In the genomic region with DNA sequence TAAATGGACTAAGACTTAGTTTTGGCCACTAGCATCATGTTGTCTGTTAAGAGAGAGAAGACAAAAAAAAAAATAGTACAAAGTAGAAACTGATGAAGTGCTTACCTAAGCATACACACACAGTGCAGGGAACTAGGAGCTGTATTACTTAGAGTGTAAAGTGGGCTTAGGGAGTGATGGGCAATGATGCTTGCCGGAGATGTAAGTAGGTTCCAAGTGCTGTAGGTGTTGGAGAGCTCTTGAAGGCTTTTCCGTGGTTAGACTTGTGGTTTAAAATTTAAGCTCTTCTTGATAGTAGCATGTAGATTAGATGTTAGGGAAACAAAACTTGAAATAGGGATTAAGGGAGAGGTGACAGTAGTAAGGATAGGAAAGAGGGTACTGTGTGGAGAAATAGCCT, we compare ENCODE assay signal across 8 cellular contexts. TPM values are rescaled to one million over a fixed set of nuclear protein-coding genes. Genes with fewer than 3 reads are reported as not detected.
DNase-seq lines count a peak whose midpoint lies in the region; ATAC-seq and TF ChIP-seq lines count a peak whose summit lies in the region.

No MANE protein-coding gene starts in this region.

- H3K4me1 ChIP-seq in lower lobe of right lung, result peaks cover 37% of the 10 kb centered on the region

- peak; percentile 28 for DNase-seq in ELR (ENCODE audit: low read depth)
- peak; percentile 66 to 87 for DNase-seq in NCI-H187 (lab: John Stamatoyannopoulos, UW)
- no peak for DNase-seq in astrocyte of the cerebellum (ENCODE audit: low read depth)
- DNase-seq in lower lobe of right lung, result no peak
- DNase-seq in DMS153 treated with DMSO at 0.1 percent for 48 hours (lab: John Stamatoyannopoulos, UW; ENCODE audit: unreplicated experiment), result no peak
- DNase-seq in T-helper 9 cell, result no peak

- intact Hi-C loops in lower lobe of right lung (cut with DNase I), result no loop called here

- no peak for TF ChIP-seq CTCF in astrocyte of the cerebellum (IDR thresholded peaks at IDR 0.05; ENCODE audit: low read depth, low read length, missing control alignments)
- no peak for TF ChIP-seq CTCF in lower lobe of right lung (IDR thresholded peaks at IDR 0.05)

- H3K27ac ChIP-seq in lower lobe of right lung, result no peak overlapping the region

- no peaks in the 10 kb centered on the region for H3K27me3 ChIP-seq in lower lobe of right lung (ENCODE audit: low read depth)

- no peaks in the 10 kb centered on the region for H3K36me3 ChIP-seq in lower lobe of right lung

- H3K9me3 ChIP-seq in lower lobe of right lung, result no peaks in the 10 kb centered on the region

- H3K4me3 ChIP-seq in astrocyte of the cerebellum (ENCODE audit: low read depth, low read length) (peak overlapping the region; percentile 63), lower lobe of right lung (peak overlapping the region; percentile 87)

- in situ Hi-C loops in astrocyte of the cerebellum (cut with HindIII; ENCODE audit: low sequenced_read_pairs), result loop anchor here (5.0 kb wide), 1 partner anchor 76 kb away; no protein-coding TSS in a partner anchor

- ATAC-seq in lower lobe of right lung (no peak), GM18868 (IDR thresholded peaks at IDR 0.05; ENCODE audit: unreplicated experiment) (no peak), GM21576 (IDR thresholded peaks at IDR 0.05; ENCODE audit: unreplicated experiment) (no peak)

RNA-seq across cellular contexts. Expression of a gene that starts 34.7 kb away (rescaled TPM):
- 34.2 TPM for total RNA-seq in lower lobe of right lung

Comparison
In these comparisons a context has a peak if more than half of its experiments do, and no peak if none do; other contexts are left out.
1. DNase-seq: peak in ELR (single experiment) and NCI-H187 (2 of 2); none in astrocyte of the cerebellum (single experiment), lower lobe of right lung (single experiment), DMS153 treated with DMSO at 0.1 percent for 48 hours (single experiment) and T-helper 9 cell (single experiment).